ENCODE assay signal across 1 cellular context in the genomic region with DNA sequence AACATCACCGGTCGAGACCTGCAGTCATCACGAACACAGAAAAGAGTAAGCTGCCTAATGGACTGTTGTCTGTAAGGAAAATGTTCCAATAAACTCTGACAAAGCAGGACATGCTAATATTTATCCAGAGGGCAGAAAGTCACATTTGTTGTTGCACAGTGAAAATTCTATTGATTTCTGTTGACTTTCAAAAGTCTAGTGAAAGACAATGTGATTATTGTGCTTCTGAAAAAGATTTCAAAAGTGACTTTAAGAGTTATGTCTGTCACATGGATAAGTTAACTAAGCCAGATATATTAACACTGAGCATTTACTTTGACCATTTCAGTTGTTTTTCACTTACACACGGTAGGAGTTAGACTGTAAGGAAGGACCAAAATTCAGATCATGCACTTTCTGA.
A peak's percentile ranks its signal among the peaks of the same experiment; 100 is the strongest.
TF ChIP-seq lines count a peak whose summit lies in the region.

No MANE protein-coding gene starts in this region.

TF ChIP-seq in HepG2, 621 proteins besides CTCF, POLR2A, EP300 and RAD21 (continued from another document):
- TF ChIP-seq, protein P1, sequence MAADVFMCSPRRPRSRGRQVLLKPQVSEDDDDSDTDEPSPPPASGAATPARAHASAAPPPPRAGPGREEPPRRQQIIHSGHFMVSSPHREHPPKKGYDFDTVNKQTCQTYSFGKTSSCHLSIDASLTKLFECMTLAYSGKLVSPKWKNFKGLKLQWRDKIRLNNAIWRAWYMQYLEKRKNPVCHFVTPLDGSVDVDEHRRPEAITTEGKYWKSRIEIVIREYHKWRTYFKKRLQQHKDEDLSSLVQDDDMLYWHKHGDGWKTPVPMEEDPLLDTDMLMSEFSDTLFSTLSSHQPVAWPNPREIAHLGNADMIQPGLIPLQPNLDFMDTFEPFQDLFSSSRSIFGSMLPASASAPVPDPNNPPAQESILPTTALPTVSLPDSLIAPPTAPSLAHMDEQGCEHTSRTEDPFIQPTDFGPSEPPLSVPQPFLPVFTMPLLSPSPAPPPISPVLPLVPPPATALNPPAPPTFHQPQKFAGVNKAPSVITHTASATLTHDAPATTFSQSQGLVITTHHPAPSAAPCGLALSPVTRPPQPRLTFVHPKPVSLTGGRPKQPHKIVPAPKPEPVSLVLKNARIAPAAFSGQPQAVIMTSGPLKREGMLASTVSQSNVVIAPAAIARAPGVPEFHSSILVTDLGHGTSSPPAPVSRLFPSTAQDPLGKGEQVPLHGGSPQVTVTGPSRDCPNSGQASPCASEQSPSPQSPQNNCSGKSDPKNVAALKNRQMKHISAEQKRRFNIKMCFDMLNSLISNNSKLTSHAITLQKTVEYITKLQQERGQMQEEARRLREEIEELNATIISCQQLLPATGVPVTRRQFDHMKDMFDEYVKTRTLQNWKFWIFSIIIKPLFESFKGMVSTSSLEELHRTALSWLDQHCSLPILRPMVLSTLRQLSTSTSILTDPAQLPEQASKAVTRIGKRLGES (CRISPR knock-in tag; IDR thresholded peaks at IDR 0.05; ENCODE audit: borderline replicate concordance) = no peak
- TF ChIP-seq ZNF776 (CRISPR knock-in tag; IDR thresholded peaks at IDR 0.05) (no peak), ZNF775 (CRISPR knock-in tag; IDR thresholded peaks at IDR 0.05; ENCODE audit: borderline replicate concordance) (no peak), RFXAP (CRISPR knock-in tag; IDR thresholded peaks at IDR 0.05; ENCODE audit: borderline replicate concordance) (no peak), RFX1 (IDR thresholded peaks at IDR 0.05) (no peak), RERE (CRISPR knock-in tag; IDR thresholded peaks at IDR 0.05; ENCODE audit: low read depth) (no peak), ZNF264 (CRISPR knock-in tag; IDR thresholded peaks at IDR 0.05) (peak; percentile 38; the same call in 1 of the 2 replicates)
